In the genomic region with DNA sequence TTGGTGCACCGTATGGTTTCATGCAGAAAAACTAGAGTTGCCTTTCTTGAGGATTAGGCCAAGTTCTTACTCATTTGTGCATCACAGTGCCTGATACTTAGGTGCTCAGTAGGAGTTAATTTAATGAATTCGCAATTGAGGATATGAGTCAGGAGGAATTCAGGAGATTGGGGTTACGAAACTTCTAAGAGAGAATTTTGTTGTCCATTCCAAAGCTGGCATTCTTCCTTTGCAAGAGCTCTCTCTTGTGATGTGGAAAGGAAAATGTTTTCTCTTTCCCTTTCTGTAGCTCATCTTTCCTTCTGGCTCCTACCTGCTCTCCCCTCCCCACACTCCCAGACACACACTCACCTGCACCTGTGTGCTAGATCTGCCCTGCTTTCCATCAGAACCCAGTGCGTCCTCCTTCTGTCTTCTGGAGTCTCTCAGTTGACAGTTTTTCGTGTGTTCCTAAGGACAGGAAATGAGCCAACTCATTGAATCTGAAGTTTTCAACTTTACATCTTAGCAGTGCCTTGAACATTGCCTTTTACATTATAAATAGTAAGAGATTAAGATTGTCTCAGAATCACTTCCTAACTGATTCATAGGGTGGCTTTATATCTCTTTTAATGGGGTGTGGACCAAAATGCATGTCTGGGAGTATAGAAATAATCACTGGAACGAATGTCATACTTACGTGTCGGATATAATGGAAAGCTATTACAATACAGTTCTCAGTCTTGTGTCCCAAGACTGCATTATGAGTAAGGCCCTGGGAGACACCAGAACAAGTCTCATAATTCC, we compare ENCODE assay signal across 13 cellular contexts. TPM values are rescaled to one million over a fixed set of nuclear protein-coding genes. Genes with fewer than 3 reads are reported as not detected.
DNase-seq lines count a peak whose midpoint lies in the region; ATAC-seq, FAIRE-seq and TF ChIP-seq lines count a peak whose summit lies in the region.
"Had no signal": no experiment of that assay in that cellular context is flagged by ENCODE, and none has a peak within 500 bp of the region (broad histone marks: within the 10 kb centered on the region; RNA-seq: fewer than 3 reads in every experiment).

No MANE protein-coding gene starts in this region.

- POLR2A ChIA-PET in PC-3 (lab: Charles Lee; ENCODE audit: unreplicated experiment), result no interaction called here
- POLR2A ChIA-PET in endothelial cell of umbilical vein (lab: Charles Lee), result no interaction called here

- H3K27me3 ChIP-seq in PC-3 (ENCODE audit: low read length) (no peaks in the 10 kb centered on the region), endothelial cell of umbilical vein (ENCODE audit: control insufficient read depth in 2 of 2, insufficient read depth in 2 of 2, low read length in 2 of 2) (no peaks in the 10 kb centered on the region), HAP-1 (ENCODE audit: low read depth) (no peaks in the 10 kb centered on the region), colonic mucosa (no peaks in the 10 kb centered on the region)
- H3K27me3 ChIP-seq: SJCRH30, upper lobe of left lung had no signal

- peak; percentile 95 for FAIRE-seq in endothelial cell of umbilical vein (lab: Jason Lieb, UNC)

- H3K4me3 ChIP-seq in PC-3 (ENCODE audit: low read length), result peak overlapping the region; percentile 44
- peak overlapping the region in 2 of 3 experiments; percentile 5 to 46 for H3K4me3 ChIP-seq in endothelial cell of umbilical vein (replicated peaks in 1 of 3; ENCODE audit: insufficient read depth in 1 of 3, low read depth in 1 of 3, low read length in 3 of 3)
- H3K4me3 ChIP-seq in HAP-1, result no peak overlapping the region
- no peak overlapping the region for H3K4me3 ChIP-seq in colonic mucosa
- H3K4me3 ChIP-seq: SJCRH30, upper lobe of left lung had no signal

- peaks cover 6% of the 10 kb centered on the region for H3K9me3 Mint-ChIP-seq in nephron progenitor cell

- DNase-seq in ELR (ENCODE audit: low read depth), result peak; percentile 95
- peak; percentile 79 for DNase-seq in PC-3
- DNase-seq in endothelial cell of umbilical vein (ENCODE audit: low read depth, low spot score), result peak; percentile 58
- no peak for DNase-seq in nephron progenitor cell
- no peak for DNase-seq in HAP-1 (ENCODE audit: low spot score in 2 of 2)
- no peak for DNase-seq in C1 segment of cervical spinal cord (lab: John Stamatoyannopoulos, UW)
- no peak for DNase-seq in retina
- no peak for DNase-seq in colonic mucosa
- DNase-seq: activated CD8-positive, alpha-beta memory T cell treated with anti-CD3 and anti-CD28 coated beads, Interleukin-2, amount 10 ng/mL, durations not matched to agents 7 days and 5 days; DND-41; SJCRH30; upper lobe of left lung had no signal

- no peaks in the 10 kb centered on the region for H3K9me2 ChIP-seq in PC-3 (replicated peaks; ENCODE audit: low read length)

- CTCF ChIA-PET in PC-3 (lab: Charles Lee), result interaction anchor here (0.6 to 1.2 kb wide), 3 partner anchors 97 to 163 kb away, joined by 3 to 4 read pairs (median 3); no protein-coding TSS in a partner anchor
- CTCF ChIA-PET in endothelial cell of umbilical vein (lab: Charles Lee), result interaction anchor here (0.9 to 1.5 kb wide), 7 partner anchors 16 to 270 kb away, joined by 3 to 5 read pairs (median 4); no protein-coding TSS in a partner anchor

- TF ChIP-seq CTCF in PC-3 (conservative IDR thresholded peaks at IDR 0.05; ENCODE audit: low read depth, low read length) (no peak), endothelial cell of umbilical vein (IDR thresholded peaks at IDR 0.05; ENCODE audit: extremely low read depth in 1 of 2, insufficient read depth in 1 of 2, low read depth in 1 of 2, low read length in 2 of 2) (no peak), nephron progenitor cell (IDR thresholded peaks at IDR 0.05) (no peak), colonic mucosa (IDR thresholded peaks at IDR 0.05) (no peak)

- dilution Hi-C loops in endothelial cell of umbilical vein (cut with MboI; ENCODE audit: extremely low pct_ligation_motif_present, low sequenced_read_pairs), result no loop called here

- H3K79me2 ChIP-seq in PC-3 (ENCODE audit: low read length), result no peaks in the 10 kb centered on the region
- no peaks in the 10 kb centered on the region for H3K79me2 ChIP-seq in endothelial cell of umbilical vein (ENCODE audit: control insufficient read depth, insufficient read depth, low read length)

- H3K4me2 ChIP-seq in PC-3 (ENCODE audit: low read length) (peak overlapping the region; percentile 80), endothelial cell of umbilical vein (ENCODE audit: insufficient read depth, low read length) (peak overlapping the region; percentile 93)

- peak; percentile 76 for ATAC-seq in PC-3
- ATAC-seq: activated CD8-positive, alpha-beta memory T cell treated with anti-CD3 and anti-CD28 coated beads, Interleukin-2, amount 10 ng/mL, durations not matched to agents 7 days and 5 days had no signal

- no peaks in the 10 kb centered on the region for H3K9me3 ChIP-seq in PC-3 (ENCODE audit: low read length)
- no peaks in the 10 kb centered on the region for H3K9me3 ChIP-seq in endothelial cell of umbilical vein (replicated peaks; ENCODE audit: control insufficient read depth, insufficient read depth, low read length)
- H3K9me3 ChIP-seq in HAP-1, result no peaks in the 10 kb centered on the region
- no peaks in the 10 kb centered on the region for H3K9me3 ChIP-seq in colonic mucosa
- H3K9me3 ChIP-seq: SJCRH30, upper lobe of left lung had no signal

- H3K36me3 Mint-ChIP-seq in nephron progenitor cell (ENCODE audit: low read depth), result peaks cover 40% of the 10 kb centered on the region

- no peaks in the 10 kb centered on the region for H4K20me1 ChIP-seq in PC-3 (ENCODE audit: low read length)
- no peaks in the 10 kb centered on the region for H4K20me1 ChIP-seq in endothelial cell of umbilical vein (replicated peaks; ENCODE audit: control insufficient read depth, extremely low read depth, insufficient read depth, low read length)

- H3K27ac ChIP-seq in PC-3 (ENCODE audit: low read length) (peak overlapping the region; percentile 84), endothelial cell of umbilical vein (ENCODE audit: insufficient read depth, low read depth, low read length) (peak overlapping the region; percentile 71), colonic mucosa (no peak overlapping the region)
- H3K27ac ChIP-seq: HL-60, SJCRH30, upper lobe of left lung had no signal

- BruUV-seq in PC-3 (replicated peaks; lab: Mats Ljungman, UMichigan), result TSS peak; percentile 37
- no TSS peak for BruUV-seq in endothelial cell of umbilical vein (replicated peaks; lab: Mats Ljungman, UMichigan)

- H3K4me1 ChIP-seq in PC-3 (ENCODE audit: insufficient read depth, low read length) (peaks cover 25% of the 10 kb centered on the region), endothelial cell of umbilical vein (ENCODE audit: control insufficient read depth, extremely low read depth, insufficient read depth, low read length) (peaks cover 16% of the 10 kb centered on the region), HAP-1 (no peaks in the 10 kb centered on the region), colonic mucosa (no peaks in the 10 kb centered on the region)
- H3K4me1 ChIP-seq: SJCRH30 had no signal

- no peaks in the 10 kb centered on the region for H3K4me1 Mint-ChIP-seq in nephron progenitor cell
- H3K4me1 Mint-ChIP-seq: activated CD8-positive, alpha-beta memory T cell treated with anti-CD3 and anti-CD28 coated beads, Interleukin-2, amount 10 ng/mL, durations not matched to agents 7 days and 5 days had no signal

- no peaks in the 10 kb centered on the region for H3K27me3 Mint-ChIP-seq in nephron progenitor cell (ENCODE audit: low read depth, poor library complexity)
- H3K27me3 Mint-ChIP-seq: activated CD8-positive, alpha-beta memory T cell treated with anti-CD3 and anti-CD28 coated beads, Interleukin-2, amount 10 ng/mL, durations not matched to agents 7 days and 5 days had no signal

- no peak overlapping the region for H3K4me3 Mint-ChIP-seq in nephron progenitor cell
- H3K4me3 Mint-ChIP-seq: activated CD8-positive, alpha-beta memory T cell treated with anti-CD3 and anti-CD28 coated beads, Interleukin-2, amount 10 ng/mL, durations not matched to agents 7 days and 5 days had no signal

- intact Hi-C loops in PC-3 (cut with micrococcal nuclease), result loop anchor here (1.0 to 2.0 kb wide), 2 partner anchors 25 to 230 kb away; a partner anchor contains a TSS
- intact Hi-C loops in endothelial cell of umbilical vein (cut with micrococcal nuclease), result no loop called here
- intact Hi-C loops in colonic mucosa (cut with DNase I), result no loop called here

- in situ Hi-C loops in HAP-1 (cut with MboI; ENCODE audit: low sequenced_read_pairs), result no loop called here

- H3K9me1 ChIP-seq in endothelial cell of umbilical vein (replicated peaks; ENCODE audit: control insufficient read depth, extremely low read depth, insufficient read depth, low read length), result no peaks in the 10 kb centered on the region

- H3K36me3 ChIP-seq in PC-3 (ENCODE audit: low read depth, low read length) (no peaks in the 10 kb centered on the region), endothelial cell of umbilical vein (ENCODE audit: control insufficient read depth in 2 of 2, extremely low read depth in 1 of 2, insufficient read depth in 2 of 2, low read length in 2 of 2) (peaks cover 4 to 7% of the 10 kb centered on the region in 2 experiments), HAP-1 (replicated peaks) (peaks cover 26% of the 10 kb centered on the region), colonic mucosa (no peaks in the 10 kb centered on the region)

- TF ChIP-seq POLR2A in endothelial cell of umbilical vein (IDR thresholded peaks at IDR 0.05; ENCODE audit: low read depth, low read length), result no peak

- peak overlapping the region; percentile 52; the same call in 1 of the 2 replicates for H2AFZ ChIP-seq in PC-3 (ENCODE audit: low read length)
- H2AFZ ChIP-seq in endothelial cell of umbilical vein (ENCODE audit: low read depth, low read length), result peak overlapping the region; percentile 51

- peak overlapping the region; percentile 39 for H3K27ac Mint-ChIP-seq in nephron progenitor cell
- H3K27ac Mint-ChIP-seq: activated CD8-positive, alpha-beta memory T cell treated with anti-CD3 and anti-CD28 coated beads, Interleukin-2, amount 10 ng/mL, durations not matched to agents 7 days and 5 days had no signal

- peak overlapping the region; percentile 61 for H3K9ac ChIP-seq in PC-3 (ENCODE audit: low read length)
- peak overlapping the region; percentile 51 for H3K9ac ChIP-seq in endothelial cell of umbilical vein (replicated peaks; ENCODE audit: extremely low read depth, insufficient read depth, low read length)
- no peak overlapping the region for H3K9ac ChIP-seq in colonic mucosa (ENCODE audit: low read depth in 2 of 2, low read length in 2 of 2)

- H3F3A ChIP-seq in PC-3 (ENCODE audit: low read length, unreplicated experiment), result no peaks in the 10 kb centered on the region

RNA-seq across cellular contexts. Expression of a gene that starts 19.7 kb away (rescaled TPM):
- total RNA-seq in PC-3 (2014; rRNA removed) (19.3 and 23.7 TPM in 2 replicates), endothelial cell of umbilical vein (36.0 and 40.1 TPM in 2 replicates), colonic mucosa (10 to 100 TPM; 64.7 to 79.1 TPM)
- 6.7 and 12.5 TPM in 2 replicates for polyA plus RNA-seq in endothelial cell of umbilical vein
- 16.7 and 17.7 TPM in 2 replicates for polyA plus RNA-seq in endothelial cell of umbilical vein (2011; cell fraction: cytosol; rRNA removed)
- 49.2 and 72.1 TPM in 2 replicates for polyA plus RNA-seq in endothelial cell of umbilical vein (2011; cell fraction: nucleus; rRNA removed)
- polyA plus RNA-seq in endothelial cell of umbilical vein (2012), result 32.0 and 39.8 TPM in 2 replicates
- 8.7 and 13.8 TPM in 2 replicates for polyA minus RNA-seq in endothelial cell of umbilical vein
- polyA minus RNA-seq in endothelial cell of umbilical vein (2011; cell fraction: cytosol; rRNA and poly(A)+ RNA removed), result 8.1 TPM
- polyA minus RNA-seq in endothelial cell of umbilical vein (2011; cell fraction: nucleus; rRNA and poly(A)+ RNA removed), result 19.4 and 25.5 TPM in 2 replicates

RNA-seq across cellular contexts. Expression of a gene that starts 27.2 kb away (rescaled TPM):
- total RNA-seq in PC-3 (2014; rRNA removed) (6.0 and 6.7 TPM in 2 replicates), endothelial cell of umbilical vein (20.3 TPM in 2 replicates), colonic mucosa (10 to 100 TPM; 11.8 to 15.5 TPM)
- polyA plus RNA-seq in endothelial cell of umbilical vein, result 6.5 and 7.7 TPM in 2 replicates
- polyA plus RNA-seq in endothelial cell of umbilical vein (2011; cell fraction: cytosol; rRNA removed), result 7.0 and 7.8 TPM in 2 replicates
- 21.7 and 30.3 TPM in 2 replicates for polyA plus RNA-seq in endothelial cell of umbilical vein (2011; cell fraction: nucleus; rRNA removed)
- 11.0 and 11.6 TPM in 2 replicates for polyA plus RNA-seq in endothelial cell of umbilical vein (2012)
- polyA minus RNA-seq in endothelial cell of umbilical vein, result 6.0 and 7.3 TPM in 2 replicates
- 5.0 TPM for polyA minus RNA-seq in endothelial cell of umbilical vein (2011; cell fraction: cytosol; rRNA and poly(A)+ RNA removed)
- 15.4 and 19.5 TPM in 2 replicates for polyA minus RNA-seq in endothelial cell of umbilical vein (2011; cell fraction: nucleus; rRNA and poly(A)+ RNA removed)

RNA-seq across cellular contexts. Expression of a gene that starts 27.3 kb away (rescaled TPM):
- total RNA-seq in PC-3 (2014; rRNA removed), result 4.5 and 6.7 TPM in 2 replicates
- total RNA-seq in endothelial cell of umbilical vein, result 22.5 and 22.7 TPM in 2 replicates
- 14.5 and 17.9 TPM in 2 replicates for polyA plus RNA-seq in endothelial cell of umbilical vein
- 17.7 and 17.9 TPM in 2 replicates for polyA plus RNA-seq in endothelial cell of umbilical vein (2011; cell fraction: cytosol; rRNA removed)
- polyA plus RNA-seq in endothelial cell of umbilical vein (2011; cell fraction: nucleus; rRNA removed), result 11.0 and 13.1 TPM in 2 replicates
- 26.2 and 31.5 TPM in 2 replicates for polyA plus RNA-seq in endothelial cell of umbilical vein (2012)
- polyA minus RNA-seq in endothelial cell of umbilical vein, result 10.1 and 10.9 TPM in 2 replicates
- 8.0 TPM for polyA minus RNA-seq in endothelial cell of umbilical vein (2011; cell fraction: cytosol; rRNA and poly(A)+ RNA removed)
- 3.3 and 6.8 TPM in 2 replicates for polyA minus RNA-seq in endothelial cell of umbilical vein (2011; cell fraction: nucleus; rRNA and poly(A)+ RNA removed)
- total RNA-seq in colonic mucosa, result 1 to 10 TPM; 1.3 to 2.8 TPM

RNA-seq across cellular contexts. Expression of a gene that starts 52.5 kb away (rescaled TPM):
- 15.3 and 16.7 TPM in 2 replicates for total RNA-seq in PC-3 (2014; rRNA removed)
- 14.5 and 19.8 TPM in 2 replicates for total RNA-seq in endothelial cell of umbilical vein
- polyA plus RNA-seq in endothelial cell of umbilical vein, result 8.0 and 12.5 TPM in 2 replicates
- 18.2 and 18.3 TPM in 2 replicates for polyA plus RNA-seq in endothelial cell of umbilical vein (2011; cell fraction: cytosol; rRNA removed)
- polyA plus RNA-seq in endothelial cell of umbilical vein (2011; cell fraction: nucleus; rRNA removed), result 9.8 and 14.0 TPM in 2 replicates
- polyA plus RNA-seq in endothelial cell of umbilical vein (2012), result 12.8 and 23.7 TPM in 2 replicates
- polyA minus RNA-seq in endothelial cell of umbilical vein, result 1.7 and 3.7 TPM in 2 replicates
- 9.7 TPM for polyA minus RNA-seq in endothelial cell of umbilical vein (2011; cell fraction: cytosol; rRNA and poly(A)+ RNA removed)
- polyA minus RNA-seq in endothelial cell of umbilical vein (2011; cell fraction: nucleus; rRNA and poly(A)+ RNA removed), result 2.5 and 5.0 TPM in 2 replicates
- 1 to 10 TPM; 3.7 to 8.3 TPM for total RNA-seq in colonic mucosa

Comparison
In these comparisons a context has a peak if more than half of its experiments do, and no peak if none do; other contexts are left out.
1. DNase-seq: peak in ELR (single experiment), PC-3 (single experiment) and endothelial cell of umbilical vein (single experiment); none in nephron progenitor cell (single experiment), HAP-1 (0 of 2), C1 segment of cervical spinal cord (0 of 14), retina (single experiment) and colonic mucosa (single experiment).
2. H3K4me3 ChIP-seq: peak in PC-3 (single experiment) and endothelial cell of umbilical vein (2 of 3); none in HAP-1 (single experiment) and colonic mucosa (single experiment).
3. H3K9ac ChIP-seq: peak in PC-3 (single experiment) and endothelial cell of umbilical vein (single experiment); none in colonic mucosa (0 of 2).